In genomic region chr2:20423847-20424246, GRCh38 we compare ENCODE assay signal across 12 cellular contexts. TPM values are rescaled to one million over a fixed set of nuclear protein-coding genes. Genes with fewer than 3 reads are reported as not detected.
DNase-seq lines count a peak whose midpoint lies in the region; ATAC-seq and TF ChIP-seq lines count a peak whose summit lies in the region.
"Had no signal": no experiment of that assay in that cellular context is flagged by ENCODE, and none has a peak within 500 bp of the region (broad histone marks: within the 10 kb centered on the region; RNA-seq: fewer than 3 reads in every experiment).

No MANE protein-coding gene starts in this region.

- H3K9me3 ChIP-seq in right atrium auricular region = no peaks in the 10 kb centered on the region
- H3K9me3 ChIP-seq in effector memory CD4-positive, alpha-beta T cell (ENCODE audit: control insufficient read depth, low read length) = no peaks in the 10 kb centered on the region
- H3K9me3 ChIP-seq: BE2C had no signal

- no peak for ATAC-seq in natural killer cell treated with Interleukin-12 subunit alpha and Interleukin-12 subunit beta and Interleukin-15 and Interleukin-18, amount 100 ng/mL, for 72 hours

- intact Hi-C loops in cardiac septum (cut with DNase I) = no loop called here

- no peak for TF ChIP-seq CTCF in right atrium auricular region (IDR thresholded peaks at IDR 0.05)

- peak overlapping the region; percentile 61 for H3K4me3 Mint-ChIP-seq in natural killer cell treated with Interleukin-12 subunit alpha and Interleukin-12 subunit beta and Interleukin-15 and Interleukin-18, amount 100 ng/mL, for 72 hours

- DNase-seq in right atrium auricular region (ENCODE audit: low spot score) = peak; percentile 57
- no peak for DNase-seq in cardiac septum (ENCODE audit: low spot score)
- no peak for DNase-seq in natural killer cell treated with Interleukin-12 subunit alpha and Interleukin-12 subunit beta and Interleukin-15 and Interleukin-18, amount 100 ng/mL, for 72 hours (ENCODE audit: low spot score)
- no peak for DNase-seq in globus pallidus (ENCODE audit: low spot score)
- DNase-seq in effector memory CD4-positive, alpha-beta T cell = no peak
- no peak for DNase-seq in GM03348 (ENCODE audit: low spot score)
- DNase-seq in SKM-1 treated with dmso at 0.1 percent for 144 hours (lab: John Stamatoyannopoulos, UW; ENCODE audit: unreplicated experiment) = no peak
- DNase-seq: activated CD4-positive, alpha-beta T cell treated with anti-CD3 and anti-CD28 coated beads, Interleukin-2, amount 50 U/mL, for 48 hours; activated naive CD8-positive, alpha-beta T cell treated with anti-CD3 and anti-CD28 coated beads, Interleukin-2, amount 10 ng/mL, durations not matched to agents 7 days and 5 days; BE2C; NCI-H2171 treated with DMSO at 0.1 percent for 48 hours had no signal

- peaks cover 0 to 35% of the 10 kb centered on the region in 2 donors for H3K4me1 ChIP-seq in right atrium auricular region
- peaks cover 11% of the 10 kb centered on the region for H3K4me1 ChIP-seq in effector memory CD4-positive, alpha-beta T cell (ENCODE audit: control insufficient read depth, insufficient read depth, low read length, poor library complexity, severe bottlenecking)

- H3K4me3 ChIP-seq in right atrium auricular region = no peak overlapping the region
- no peak overlapping the region for H3K4me3 ChIP-seq in effector memory CD4-positive, alpha-beta T cell (ENCODE audit: insufficient read depth, low read depth, low read length, poor library complexity, severe bottlenecking)

- no peaks in the 10 kb centered on the region for H3K27me3 Mint-ChIP-seq in natural killer cell treated with Interleukin-12 subunit alpha and Interleukin-12 subunit beta and Interleukin-15 and Interleukin-18, amount 100 ng/mL, for 72 hours

- H3K27ac ChIP-seq in right atrium auricular region (peak overlapping the region; percentile 47 to 51), cingulate gyrus (ENCODE audit: low read depth, low read length) (peak overlapping the region; percentile 55)
- H3K27ac ChIP-seq in effector memory CD4-positive, alpha-beta T cell (ENCODE audit: insufficient read depth, low read length, poor library complexity, severe bottlenecking) = no peak overlapping the region

- no peaks in the 10 kb centered on the region for H3K9me3 Mint-ChIP-seq in natural killer cell treated with Interleukin-12 subunit alpha and Interleukin-12 subunit beta and Interleukin-15 and Interleukin-18, amount 100 ng/mL, for 72 hours
- H3K9me3 Mint-ChIP-seq: activated naive CD8-positive, alpha-beta T cell treated with anti-CD3 and anti-CD28 coated beads, Interleukin-2, amount 10 ng/mL, durations not matched to agents 7 days and 5 days had no signal

- H3K36me3 ChIP-seq in right atrium auricular region = no peaks in the 10 kb centered on the region
- no peaks in the 10 kb centered on the region for H3K36me3 ChIP-seq in effector memory CD4-positive, alpha-beta T cell (ENCODE audit: control insufficient read depth, insufficient read depth, low read length)
- H3K36me3 ChIP-seq: BE2C had no signal

- peaks cover 28 to 35% of the 10 kb centered on the region in 2 donors for H3K4me1 Mint-ChIP-seq in natural killer cell treated with Interleukin-12 subunit alpha and Interleukin-12 subunit beta and Interleukin-15 and Interleukin-18, amount 100 ng/mL, for 72 hours (ENCODE audit: low read depth in 2 of 2)

- H3K27me3 ChIP-seq in right atrium auricular region = no peaks in the 10 kb centered on the region
- H3K27me3 ChIP-seq in effector memory CD4-positive, alpha-beta T cell (replicated peaks; ENCODE audit: control insufficient read depth, insufficient read depth, low read length, poor library complexity, severe bottlenecking) = no peaks in the 10 kb centered on the region
- H3K27me3 ChIP-seq: BE2C had no signal

- peak overlapping the region; percentile 86 to 99 for H3K27ac Mint-ChIP-seq in natural killer cell treated with Interleukin-12 subunit alpha and Interleukin-12 subunit beta and Interleukin-15 and Interleukin-18, amount 100 ng/mL, for 72 hours

- no peaks in the 10 kb centered on the region for H3K36me3 Mint-ChIP-seq in natural killer cell treated with Interleukin-12 subunit alpha and Interleukin-12 subunit beta and Interleukin-15 and Interleukin-18, amount 100 ng/mL, for 72 hours
- H3K36me3 Mint-ChIP-seq: activated naive CD8-positive, alpha-beta T cell treated with anti-CD3 and anti-CD28 coated beads, Interleukin-2, amount 10 ng/mL, durations not matched to agents 7 days and 5 days had no signal

RNA-seq across cellular contexts. Expression of gene RHOB, which starts 23.0 kb away (rescaled TPM):
- total RNA-seq in right atrium auricular region (100 to 1,000 TPM; 471 to 664 TPM), cardiac septum (98.4 TPM)
- total RNA-seq in natural killer cell treated with Interleukin-12 subunit alpha and Interleukin-12 subunit beta and Interleukin-15 and Interleukin-18, amount 100 ng/mL, for 72 hours = 10 to 100 TPM; 12.1 to 26.8 TPM
